In the genomic region with DNA sequence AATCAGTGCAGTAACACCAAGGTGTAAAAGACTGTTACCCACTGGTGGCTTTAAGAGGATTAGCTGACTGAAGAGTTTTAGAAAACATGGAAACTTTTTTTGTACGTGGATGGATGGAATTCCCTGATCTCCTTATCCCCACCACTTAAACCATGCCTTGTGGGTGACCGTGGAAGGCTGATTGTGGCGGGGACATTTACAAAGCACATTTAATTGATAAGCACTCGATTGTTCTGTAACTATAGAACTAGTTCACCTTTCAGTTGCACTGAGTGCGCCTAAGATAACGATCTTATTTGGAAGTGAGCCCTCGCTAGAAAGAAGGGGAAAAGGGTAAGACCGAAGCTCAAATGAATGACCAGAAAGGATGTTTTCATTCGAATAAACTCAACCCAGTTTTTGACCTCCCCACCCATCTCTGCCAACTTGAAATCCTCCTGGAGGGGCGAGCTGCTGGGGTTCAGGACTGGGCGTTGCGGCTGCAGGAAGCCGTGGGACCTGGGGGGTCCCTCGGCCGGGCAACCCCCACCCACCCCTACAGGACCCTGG, we compare ENCODE assay signal across 8 cellular contexts. TPM values are rescaled to one million over a fixed set of nuclear protein-coding genes. Genes with fewer than 3 reads are reported as not detected.
DNase-seq lines count a peak whose midpoint lies in the region; ATAC-seq and TF ChIP-seq lines count a peak whose summit lies in the region.

No MANE protein-coding gene starts in this region.

- H3K27ac Mint-ChIP-seq in activated naive CD8-positive, alpha-beta T cell treated with anti-CD3 and anti-CD28 coated beads, Interleukin-2, amount 10 ng/mL, durations not matched to agents 7 days and 5 days = peak overlapping the region; percentile 100

- H3K4me3 ChIP-seq in stomach = peak overlapping the region; percentile 81 to 97 (median 92)

- peak overlapping the region; percentile 92 for H3K4me3 Mint-ChIP-seq in activated naive CD8-positive, alpha-beta T cell treated with anti-CD3 and anti-CD28 coated beads, Interleukin-2, amount 10 ng/mL, durations not matched to agents 7 days and 5 days

- POLR2A ChIA-PET in activated naive CD8-positive, alpha-beta T cell treated with anti-CD3 and anti-CD28 coated beads, Interleukin-2, amount 10 ng/mL, durations not matched to agents 7 days and 5 days (lab: Charles Lee) = interaction anchor here (0.9 to 4.4 kb wide), 13 partner anchors 10 to 560 kb away, joined by 3 to 49 read pairs (median 5); a partner anchor contains a TSS

- no peak for TF ChIP-seq CTCF in stomach (IDR thresholded peaks at IDR 0.05)

- no peaks in the 10 kb centered on the region for H3K9me3 ChIP-seq in KOPT-K1 (ENCODE audit: insufficient read depth, low read length, poor library complexity, severe bottlenecking)
- no peaks in the 10 kb centered on the region for H3K9me3 ChIP-seq in stomach

- peaks cover 26% of the 10 kb centered on the region for H3K4me1 Mint-ChIP-seq in activated naive CD8-positive, alpha-beta T cell treated with anti-CD3 and anti-CD28 coated beads, Interleukin-2, amount 10 ng/mL, durations not matched to agents 7 days and 5 days

- no peak for TF ChIP-seq EP300 in stomach (IDR thresholded peaks at IDR 0.05)

- H3K27me3 Mint-ChIP-seq in activated naive CD8-positive, alpha-beta T cell treated with anti-CD3 and anti-CD28 coated beads, Interleukin-2, amount 10 ng/mL, durations not matched to agents 7 days and 5 days = no peaks in the 10 kb centered on the region

- peaks cover 0 to 47% (median 23%) of the 10 kb centered on the region in 4 donors for H3K4me1 ChIP-seq in stomach

- H3K36me3 ChIP-seq in KOPT-K1 (ENCODE audit: insufficient read depth, low read length) (peaks cover 4% of the 10 kb centered on the region), stomach (no peaks in the 10 kb centered on the region)

- DNase-seq in ELR (ENCODE audit: low read depth) (peak; percentile 45), iris pigment epithelial cell (ENCODE audit: low read depth) (peak; percentile 31), stomach (no peak), middle frontal gyrus (ENCODE audit: extremely low spot score, low spot score) (no peak)
- no peak for DNase-seq in activated naive CD8-positive, alpha-beta T cell treated with anti-CD3 and anti-CD28 coated beads, Interleukin-2, amount 10 ng/mL, durations not matched to agents 7 days and 5 days
- no peak for DNase-seq in stimulated activated CD4-positive, alpha-beta T cell treated with anti-CD3 and anti-CD28 coated beads, Interleukin-12 subunit alpha, Interleukin-12 subunit beta, amount 100 ng/mL, for 4 hours

- WGBS in stomach, 5 donors = 0 to 1% (median 0%) methylated on average over 15 of the region's 15 CpGs

- H3K36me3 Mint-ChIP-seq in activated naive CD8-positive, alpha-beta T cell treated with anti-CD3 and anti-CD28 coated beads, Interleukin-2, amount 10 ng/mL, durations not matched to agents 7 days and 5 days = peaks cover 7% of the 10 kb centered on the region

- ATAC-seq in activated naive CD8-positive, alpha-beta T cell treated with anti-CD3 and anti-CD28 coated beads, Interleukin-2, amount 10 ng/mL, durations not matched to agents 7 days and 5 days (ENCODE audit: low read depth) = no peak
- no peak for ATAC-seq in GM21723 (IDR thresholded peaks at IDR 0.05; ENCODE audit: unreplicated experiment)

- no peaks in the 10 kb centered on the region for H3K9me3 Mint-ChIP-seq in activated naive CD8-positive, alpha-beta T cell treated with anti-CD3 and anti-CD28 coated beads, Interleukin-2, amount 10 ng/mL, durations not matched to agents 7 days and 5 days

- TF ChIP-seq POLR2A in stomach (IDR thresholded peaks at IDR 0.05) = no peak

- intact Hi-C loops in stomach (cut with DNase I; ENCODE audit: low total_unique reads) = loop anchor here (10.0 kb wide), 1 partner anchor 65 kb away; no protein-coding TSS in a partner anchor

- H3K27ac ChIP-seq in KOPT-K1 (ENCODE audit: low read depth, low read length, poor library complexity, severe bottlenecking) (peak overlapping the region; percentile 71), stomach (peak overlapping the region; percentile 93 to 99 (median 97))

- no peaks in the 10 kb centered on the region for H3K27me3 ChIP-seq in stomach

RNA-seq across cellular contexts. Expression of a gene that starts 0.7 kb away (rescaled TPM):
- 10 to 100 TPM; 69.5 to 74.1 TPM for total RNA-seq in activated naive CD8-positive, alpha-beta T cell treated with anti-CD3 and anti-CD28 coated beads, Interleukin-2, amount 10 ng/mL, durations not matched to agents 7 days and 5 days
- total RNA-seq in stomach = 100 to 1,000 TPM in 1 of 5 donors, 10 to 100 TPM in 4; 34.4 to 109 (median 61.0) TPM
- polyA plus RNA-seq in stomach = 10 to 100 TPM; 29.3 to 68.2 (median 48.6) TPM

Comparison
In these comparisons a context has a peak if more than half of its experiments do, and no peak if none do; other contexts are left out.
1. DNase-seq: peak in ELR (single experiment) and iris pigment epithelial cell (single experiment); none in activated naive CD8-positive, alpha-beta T cell treated with anti-CD3 and anti-CD28 coated beads, Interleukin-2, amount 10 ng/mL, durations not matched to agents 7 days and 5 days (single experiment), stomach (single experiment), stimulated activated CD4-positive, alpha-beta T cell treated with anti-CD3 and anti-CD28 coated beads, Interleukin-12 subunit alpha, Interleukin-12 subunit beta, amount 100 ng/mL, for 4 hours (single experiment) and middle frontal gyrus (single experiment).